ENCODE assay signal across 8 cellular contexts in genomic region chr6:30571085-30572077, GRCh38. TPM values are rescaled to one million over a fixed set of nuclear protein-coding genes. Genes with fewer than 3 reads are reported as not detected.
DNase-seq lines count a peak whose midpoint lies in the region; ATAC-seq and TF ChIP-seq lines count a peak whose summit lies in the region.

Gene ABCF1 (plus strand): TSS chr6:30571442. CDS start chr6:30571488, 46 bp downstream.

- H3K9me3 ChIP-seq in left ventricle myocardium inferior (replicated peaks) (no peaks in the 10 kb centered on the region), prostate gland (no peaks in the 10 kb centered on the region)

- H3K27me3 ChIP-seq in left ventricle myocardium inferior (ENCODE audit: low read depth) (no peaks in the 10 kb centered on the region), prostate gland (replicated peaks; ENCODE audit: insufficient read depth) (no peaks in the 10 kb centered on the region)

- peak; percentile 93 for ATAC-seq in GM18498 (IDR thresholded peaks at IDR 0.05; ENCODE audit: unreplicated experiment)
- ATAC-seq in HG02938 (IDR thresholded peaks at IDR 0.05; ENCODE audit: unreplicated experiment): peak; percentile 77

- H3K4me1 ChIP-seq in left ventricle myocardium inferior (peaks cover 51% of the 10 kb centered on the region), prostate gland (replicated peaks) (peaks cover 6% of the 10 kb centered on the region), urinary bladder (ENCODE audit: insufficient read depth) (peaks cover 2% of the 10 kb centered on the region)

- peak within 1 kb of the TSS; percentile 82 for H3K4me3 ChIP-seq in left ventricle myocardium inferior
- peak within 1 kb of the TSS; percentile 57 to 61 for H3K4me3 ChIP-seq in prostate gland
- peak within 1 kb of the TSS; percentile 54 for H3K4me3 ChIP-seq in urinary bladder (ENCODE audit: low read depth, low read length)

- TF ChIP-seq CTCF in left ventricle myocardium inferior (IDR thresholded peaks at IDR 0.05; ENCODE audit: borderline replicate concordance): no peak
- peak in 2 of 4 experiments; percentile 2 to 13 for TF ChIP-seq CTCF in prostate gland (IDR thresholded peaks at IDR 0.05)

- WGBS in prostate gland: under 1% methylated on average over 58 of the region's 67 CpGs
- WGBS in urinary bladder: under 1% methylated on average over 67 of the region's 67 CpGs

- DNase-seq in NCI-H187 (lab: John Stamatoyannopoulos, UW) (peak; percentile 93 to 96), T-helper 2 cell (peak; percentile 98 to 100 (median 99)), left ventricle myocardium inferior (peak; percentile 99), prostate gland (ENCODE audit: low spot score) (peak; percentile 99)

- H3K36me3 ChIP-seq in left ventricle myocardium inferior (no peaks in the 10 kb centered on the region), prostate gland (no peaks in the 10 kb centered on the region), urinary bladder (ENCODE audit: insufficient read depth) (no peaks in the 10 kb centered on the region)

- intact Hi-C loops in left ventricle myocardium inferior (cut with micrococcal nuclease): no loop called here
- intact Hi-C loops in prostate gland (cut with DNase I): no loop called here

- H3K27ac ChIP-seq in angular gyrus (ENCODE audit: low read depth, low read length) (peak within 1 kb of the TSS; percentile 57), left ventricle myocardium inferior (replicated peaks) (peak within 1 kb of the TSS; percentile 92), prostate gland (peak within 1 kb of the TSS; percentile 88 to 90), urinary bladder (ENCODE audit: low read depth) (peak within 1 kb of the TSS; percentile 95)

- TF ChIP-seq POLR2A in prostate gland (IDR thresholded peaks at IDR 0.05): peak; percentile 88

RNA-seq across cellular contexts. Expression of gene ABCF1, which starts in this region (rescaled TPM):
- 38.8 TPM for total RNA-seq in left ventricle myocardium inferior
- total RNA-seq in prostate gland: 10 to 100 TPM; 42.3 to 49.2 TPM
- total RNA-seq in urinary bladder: 16.0 TPM
- 42.8 TPM for polyA plus RNA-seq in urinary bladder

Comparison
In these comparisons a context has a peak if more than half of its experiments do, and no peak if none do; other contexts are left out.
1. Peak in every context shown above with its lines: DNase-seq, ATAC-seq, H3K4me3 ChIP-seq and H3K27ac ChIP-seq.